1 cellular context compared by ENCODE assay signal in genomic region chr11:130001491-130002351, GRCh38.
A peak's percentile ranks its signal among the peaks of the same experiment; 100 is the strongest.
TF ChIP-seq lines count a peak whose summit lies in the region.

No MANE protein-coding gene starts in this region.

TF ChIP-seq in HepG2, 621 proteins besides CTCF, POLR2A, EP300 and RAD21 (continued from another document and continues in another):
- TF ChIP-seq ZBTB40 (IDR thresholded peaks at IDR 0.05) (no peak), ZBTB40 (CRISPR knock-in tag; IDR thresholded peaks at IDR 0.05) (peak; percentile 23; the same call in 1 of the 2 replicates), IKZF4 (CRISPR knock-in tag; IDR thresholded peaks at IDR 0.05; ENCODE audit: borderline replicate concordance, low read depth, not compliant biosample characterization) (peak; percentile 82), BRD4 (CRISPR knock-in tag; IDR thresholded peaks at IDR 0.05) (peak; percentile 25; the same call in 1 of the 2 replicates), BCL3 (CRISPR knock-in tag; IDR thresholded peaks at IDR 0.05) (0 out of 2 replicates have a peak, but pooled peaks have one; percentile 39), HIC2 (CRISPR knock-in tag; IDR thresholded peaks at IDR 0.05; ENCODE audit: low read depth) (no peak), ZNF33A (CRISPR knock-in tag; IDR thresholded peaks at IDR 0.05; ENCODE audit: borderline replicate concordance) (no peak), ZNF776 (CRISPR knock-in tag; IDR thresholded peaks at IDR 0.05) (no peak), CCDC6 (CRISPR knock-in tag; IDR thresholded peaks at IDR 0.05) (peak; percentile 92; the same call in 1 of the 2 replicates), UBTF (CRISPR knock-in tag; IDR thresholded peaks at IDR 0.05) (peak; percentile 73; the same call in 1 of the 2 replicates), ETS1 (CRISPR knock-in tag; IDR thresholded peaks at IDR 0.05) (0 out of 2 replicates have a peak, but pooled peaks have one; percentile 31), JARID2 (CRISPR knock-in tag; IDR thresholded peaks at IDR 0.05; ENCODE audit: insufficient replicate concordance) (no peak), CBX1 (IDR thresholded peaks at IDR 0.05; ENCODE audit: low read depth) (no peak), CHCHD3 (CRISPR knock-in tag; IDR thresholded peaks at IDR 0.05) (0 out of 2 replicates have a peak, but pooled peaks have one; percentile 59), KDM4B (CRISPR knock-in tag; IDR thresholded peaks at IDR 0.05) (no peak), RFX3 (CRISPR knock-in tag; IDR thresholded peaks at IDR 0.05) (no peak), ZNF883 (CRISPR knock-in tag; IDR thresholded peaks at IDR 0.05; ENCODE audit: not compliant biosample characterization) (peak; percentile 50), ZFY (CRISPR knock-in tag; IDR thresholded peaks at IDR 0.05) (peak; percentile 77), ZNF549 (CRISPR knock-in tag; IDR thresholded peaks at IDR 0.05) (no peak), SMAD3 (CRISPR knock-in tag; IDR thresholded peaks at IDR 0.05) (no peak), ZNF160 (CRISPR knock-in tag; IDR thresholded peaks at IDR 0.05) (no peak), KDM5B (CRISPR knock-in tag; IDR thresholded peaks at IDR 0.05; ENCODE audit: borderline replicate concordance) (no peak; the same call in 1 of the 2 replicates), PHF8 (CRISPR knock-in tag; IDR thresholded peaks at IDR 0.05) (0 out of 2 replicates have a peak, but pooled peaks have one; percentile 12), ZNF768 (CRISPR knock-in tag; IDR thresholded peaks at IDR 0.05) (peak; percentile 43; the same call in 1 of the 2 replicates), ZNF142 (CRISPR knock-in tag; IDR thresholded peaks at IDR 0.05) (peak; percentile 52; the same call in 1 of the 2 replicates), SALL2 (CRISPR knock-in tag; IDR thresholded peaks at IDR 0.05) (peak; percentile 61; the same call in 1 of the 2 replicates), NR2F2 (IDR thresholded peaks at IDR 0.05; ENCODE audit: borderline replicate concordance, low read depth) (no peak), ZNF574 (CRISPR knock-in tag; IDR thresholded peaks at IDR 0.05) (no peak), RFXANK (CRISPR knock-in tag; IDR thresholded peaks at IDR 0.05) (no peak)
